In the genomic region with DNA sequence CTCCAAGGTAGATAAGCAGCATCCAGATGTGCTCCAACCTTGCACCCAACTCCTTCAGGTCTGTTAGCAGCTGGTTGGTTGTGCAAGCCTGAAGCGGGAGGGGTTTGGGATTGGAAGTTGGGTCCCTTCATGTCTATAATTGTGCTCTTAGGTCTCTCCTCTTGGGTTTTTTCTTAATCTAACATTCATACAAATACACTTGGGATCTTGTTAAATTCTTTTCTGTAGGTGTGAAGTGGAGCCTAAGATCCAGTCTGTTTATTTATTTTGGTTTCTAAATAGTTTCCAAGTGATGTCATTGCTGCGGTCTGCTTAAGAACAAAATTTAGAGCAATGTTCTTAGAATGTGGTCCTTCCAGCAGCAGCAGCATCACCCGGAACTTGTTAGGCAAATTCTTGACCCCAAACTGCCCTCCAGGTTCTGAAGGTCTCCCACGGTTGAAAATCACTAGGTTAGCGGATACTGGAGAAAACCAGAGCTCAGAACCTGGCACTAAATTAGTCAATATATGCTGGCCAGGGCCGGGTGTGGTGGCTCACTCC, we compare ENCODE assay signal across 12 cellular contexts. TPM values are rescaled to one million over a fixed set of nuclear protein-coding genes. Genes with fewer than 3 reads are reported as not detected.
DNase-seq lines count a peak whose midpoint lies in the region; ATAC-seq, FAIRE-seq and TF ChIP-seq lines count a peak whose summit lies in the region.
"Had no signal": no experiment of that assay in that cellular context is flagged by ENCODE, and none has a peak within 500 bp of the region (broad histone marks: within the 10 kb centered on the region; RNA-seq: fewer than 3 reads in every experiment).

No MANE protein-coding gene starts in this region.

- H3K4me1 Mint-ChIP-seq in MCF 10A (ENCODE audit: insufficient read depth, unreplicated experiment): peaks cover 35% of the 10 kb centered on the region

- H3K27me3 ChIP-seq in lung (ENCODE audit: control insufficient read depth, insufficient read depth): no peaks in the 10 kb centered on the region
- H3K27me3 ChIP-seq in ovary: no peaks in the 10 kb centered on the region

- FAIRE-seq in HTR-8/SVneo (lab: Jason Lieb, UNC): peak; percentile 69

- H3K36me3 ChIP-seq in lung (ENCODE audit: control insufficient read depth in 2 of 2, insufficient read depth in 2 of 2, low read length in 2 of 2) (no peaks in the 10 kb centered on the region), ovary (no peaks in the 10 kb centered on the region)
- H3K36me3 ChIP-seq: sigmoid colon had no signal

- no peak overlapping the region for H3K27ac ChIP-seq in lung (ENCODE audit: low read depth in 1 of 2, low read length in 1 of 2)
- H3K27ac ChIP-seq in ovary: no peak overlapping the region

- no TSS peak for BruUV-seq in MCF 10A (replicated peaks; lab: Mats Ljungman, UMichigan)

- intact Hi-C loops in MCF 10A (cut with micrococcal nuclease) (no loop called here), ovary (cut with DNase I) (no loop called here)

- 60 to 83% methylated on average over 6 of the region's 6 CpGs for WGBS in lung, 2 donors
- WGBS in ovary, 3 donors: 28 to 46% (median 33%) methylated on average over 6 of the region's 6 CpGs

- no peaks in the 10 kb centered on the region for H3K9me3 ChIP-seq in lung (ENCODE audit: control insufficient read depth in 2 of 2, insufficient read depth in 1 of 2, low read length in 1 of 2)
- H3K9me3 ChIP-seq in ovary: no peaks in the 10 kb centered on the region
- H3K9me3 ChIP-seq: sigmoid colon had no signal

- CTCF ChIA-PET in MCF 10A (lab: Yijun Ruan, JAX): interaction anchor here (0.6 to 2.1 kb wide), 4 partner anchors 18 to 605 kb away, joined by 3 to 7 read pairs (median 4); no protein-coding TSS in a partner anchor

- peaks cover 10% of the 10 kb centered on the region for H3K27me3 Mint-ChIP-seq in MCF 10A (ENCODE audit: insufficient read depth, unreplicated experiment)

- H3K4me1 ChIP-seq in lung (ENCODE audit: control insufficient read depth in 2 of 2, insufficient read depth in 2 of 2, low read length in 2 of 2) (peaks cover 0 to 3% of the 10 kb centered on the region in 2 donors), ovary (ENCODE audit: insufficient read depth) (peaks cover 7% of the 10 kb centered on the region)

- TF ChIP-seq CTCF in MCF 10A (IDR thresholded peaks at IDR 0.05; ENCODE audit: unreplicated experiment) (no peak), lung (IDR thresholded peaks at IDR 0.05; ENCODE audit: control extremely low read depth, extremely low read depth) (no peak), ovary (IDR thresholded peaks at IDR 0.05) (no peak)

- DNase-seq in ACHN: peak; percentile 19
- DNase-seq in HTR-8/SVneo (ENCODE audit: insufficient read length, low spot score): peak; percentile 79
- DNase-seq in MCF 10A (ENCODE audit: unreplicated experiment): peak; percentile 42
- peak; percentile 54 for DNase-seq in lung (ENCODE audit: low spot score)
- no peak for DNase-seq in ovary
- no peak for DNase-seq in mucosa of gallbladder (ENCODE audit: low spot score)
- no peak for DNase-seq in stimulated activated naive CD8-positive, alpha-beta T cell treated with anti-CD3 and anti-CD28 coated beads, Interleukin-15, Interleukin-2, amounts not matched to agents 100 U/mL and 50 U/mL, for 24 hours
- no peak for DNase-seq in stimulated activated CD4-positive, alpha-beta T cell treated with anti-CD3 and anti-CD28 coated beads, Interleukin-12 subunit alpha, Interleukin-12 subunit beta, amount 100 ng/mL, for 4 hours
- DNase-seq: activated CD8-positive, alpha-beta memory T cell treated with anti-CD3 and anti-CD28 coated beads for 24 hours; central memory CD4-positive, alpha-beta T cell; MM.1S; sigmoid colon had no signal

- no peak overlapping the region for H3K4me3 ChIP-seq in lung
- H3K4me3 ChIP-seq in ovary: no peak overlapping the region
- H3K4me3 ChIP-seq: sigmoid colon had no signal

- H3K36me3 Mint-ChIP-seq in MCF 10A (ENCODE audit: insufficient read depth, unreplicated experiment): no peaks in the 10 kb centered on the region

- peak overlapping the region; percentile 33 for H3K4me3 Mint-ChIP-seq in MCF 10A (ENCODE audit: unreplicated experiment)

- peak overlapping the region; percentile 81 for H3K27ac Mint-ChIP-seq in MCF 10A (ENCODE audit: low read depth, unreplicated experiment)

- no peak for TF ChIP-seq POLR2A in ovary (IDR thresholded peaks at IDR 0.05)

- in situ Hi-C loops in ACHN (cut with HindIII; ENCODE audit: low pct_ligation_motif_present, low pct_unique_long_range_greater_than_20kb, low sequenced_read_pairs): no loop called here

- TF ChIP-seq EP300 in ovary (IDR thresholded peaks at IDR 0.05): no peak

- POLR2A ChIA-PET in MCF 10A (lab: Yijun Ruan, JAX): interaction anchor here (0.9 to 3.6 kb wide), 9 partner anchors 9 to 757 kb away, joined by 3 to 21 read pairs (median 4); a partner anchor contains a TSS

- no peaks in the 10 kb centered on the region for H3K9me3 Mint-ChIP-seq in MCF 10A (ENCODE audit: unreplicated experiment)

- ATAC-seq in lung (ENCODE audit: insufficient read depth, low FRiP score): peak; percentile 48
- ATAC-seq in stimulated activated naive CD8-positive, alpha-beta T cell treated with anti-CD3 and anti-CD28 coated beads, Interleukin-15, Interleukin-2, amounts not matched to agents 100 U/mL and 50 U/mL, for 24 hours: no peak

RNA-seq across cellular contexts. Expression of a gene that starts 5.3 kb away (rescaled TPM):
- total RNA-seq in MCF 10A (2022) (98.4 and 107 TPM in 2 replicates), lung (1 to 10 TPM; 2.5 to 3.9 TPM), ovary (1 to 10 TPM in 2 of 7 donors, under 1 TPM in 2, not detected in 3; 0.69 to 1.9 (median 1.0) TPM), mucosa of gallbladder (2.9 TPM)
- polyA plus RNA-seq in lung (10 to 100 TPM in 1 of 2 donors, 1 to 10 TPM in 1; 7.2 to 17.0 TPM), ovary (1 to 10 TPM; 2.6 to 5.6 TPM)

RNA-seq across cellular contexts. Expression of a gene that starts 9.4 kb away (rescaled TPM):
- total RNA-seq in MCF 10A (2022): 0.79 TPM in 1 of 2 replicates, not detected in the other
- under 1 TPM in 1 of 2 donors, not detected in 1; 0.54 TPM for total RNA-seq in lung
- polyA plus RNA-seq in lung: 1 to 10 TPM; 1.1 to 1.5 TPM
- total RNA-seq in ovary: 1 to 10 TPM in 6 of 7 donors, not detected in 1; 1.9 to 3.7 (median 3.4) TPM
- 1 to 10 TPM; 1.5 to 3.6 TPM for polyA plus RNA-seq in ovary
- total RNA-seq in mucosa of gallbladder: 0.81 TPM

RNA-seq across cellular contexts. Expression of a gene that starts 15.9 kb away (rescaled TPM):
- total RNA-seq in MCF 10A (2022) (8.5 and 13.9 TPM in 2 replicates), lung (10 to 100 TPM; 30.9 to 34.4 TPM), ovary (10 to 100 TPM; 46.1 to 90.1 (median 71.0) TPM), mucosa of gallbladder (34.6 TPM)
- polyA plus RNA-seq in lung (10 to 100 TPM; 15.9 to 16.2 TPM), ovary (10 to 100 TPM; 18.2 to 41.1 TPM)

RNA-seq across cellular contexts. Expression of a gene that starts 26.0 kb away (rescaled TPM):
- 41.6 and 51.6 TPM in 2 replicates for total RNA-seq in MCF 10A (2022)
- 10 to 100 TPM; 21.1 to 38.5 TPM for total RNA-seq in lung
- 10 to 100 TPM; 66.4 to 72.1 TPM for polyA plus RNA-seq in lung
- total RNA-seq in ovary: 10 to 100 TPM; 20.6 to 31.8 (median 28.1) TPM
- 10 to 100 TPM; 29.1 to 36.1 TPM for polyA plus RNA-seq in ovary
- 26.4 TPM for total RNA-seq in mucosa of gallbladder

RNA-seq across cellular contexts. Expression of a gene that starts 26.0 kb away (rescaled TPM):
- 0.91 TPM in 1 of 2 replicates, not detected in the other for total RNA-seq in MCF 10A (2022)
- 1 to 10 TPM; 1.8 to 3.6 TPM for total RNA-seq in lung
- 10 to 100 TPM; 11.4 to 20.9 TPM for polyA plus RNA-seq in lung
- total RNA-seq in ovary: 1 to 10 TPM in 4 of 7 donors, under 1 TPM in 2, not detected in 1; 0.42 to 3.0 (median 1.1) TPM
- polyA plus RNA-seq in ovary: 1 to 10 TPM; 1.5 to 2.0 TPM
- 1.8 TPM for total RNA-seq in mucosa of gallbladder

Comparison
In these comparisons a context has a peak if more than half of its experiments do, and no peak if none do; other contexts are left out.
1. DNase-seq: peak in ACHN (single experiment), HTR-8/SVneo (single experiment), MCF 10A (single experiment) and lung (single experiment); none in ovary (0 of 5), mucosa of gallbladder (single experiment), stimulated activated naive CD8-positive, alpha-beta T cell treated with anti-CD3 and anti-CD28 coated beads, Interleukin-15, Interleukin-2, amounts not matched to agents 100 U/mL and 50 U/mL, for 24 hours (single experiment) and stimulated activated CD4-positive, alpha-beta T cell treated with anti-CD3 and anti-CD28 coated beads, Interleukin-12 subunit alpha, Interleukin-12 subunit beta, amount 100 ng/mL, for 4 hours (single experiment).
2. RNA of a gene that starts 5.3 kb away (total RNA-seq): 98.4 to 107 TPM in MCF 10A; 2.5 to 3.9 TPM in lung, 2.9 TPM in mucosa of gallbladder (single experiment) and 0.69 to 1.9 TPM in ovary; every median in the first group is over 10 times any median in the second.